ENCODE assay signal across 17 cellular contexts in the genomic region with DNA sequence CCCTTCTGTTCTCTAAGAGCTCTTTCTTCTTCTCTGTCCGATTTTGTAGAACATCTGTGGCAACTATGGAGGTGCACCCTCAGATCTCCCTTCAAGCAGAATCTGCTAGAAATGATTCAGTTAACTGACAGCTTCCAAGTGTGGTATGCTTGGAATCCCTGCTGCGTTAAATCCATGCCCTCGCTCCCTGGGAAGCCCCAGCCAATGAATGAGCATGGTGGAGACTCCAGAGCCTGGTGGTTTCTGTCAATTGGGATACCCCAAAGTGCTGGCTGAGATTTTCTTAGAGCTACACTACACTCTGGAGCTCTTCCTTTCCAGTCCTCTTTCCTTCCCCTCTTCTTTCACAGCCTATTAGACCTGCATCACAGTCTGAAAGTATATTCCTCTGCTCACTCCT.
A peak's percentile ranks its signal among the peaks of the same experiment; 100 is the strongest.
DNase-seq lines count a peak whose midpoint lies in the region; ATAC-seq and TF ChIP-seq lines count a peak whose summit lies in the region.
"Had no signal": no experiment of that assay in that cellular context is flagged by ENCODE, and none has a peak within 500 bp of the region (broad histone marks: within the 10 kb centered on the region; RNA-seq: fewer than 3 reads in every experiment).

No MANE protein-coding gene starts in this region.

- H3K4me2 ChIP-seq in osteoblast (ENCODE audit: insufficient read depth, low read length): no peak overlapping the region

- H3K9me3 ChIP-seq in osteoblast (ENCODE audit: low read depth, low read length): no peaks in the 10 kb centered on the region

- peak; percentile 69 for DNase-seq in EL
- DNase-seq in NCI-H226: peak; percentile 69
- DNase-seq in hepatic stellate cell (ENCODE audit: low spot score): peak; percentile 17
- peak; percentile 53 for DNase-seq in osteoblast (ENCODE audit: insufficient read length, low spot score, missing footprints)
- DNase-seq in HCEC 1CT: no peak
- no peak for DNase-seq in activated effector memory CD4-positive, alpha-beta T cell treated with Interleukin-2 at 50 U/mL for 16 hours
- DNase-seq: activated gamma-delta T cell treated with Interleukin-2 at 50 U/mL for 16 hours, aorta, DMS79, hypothalamus, left colon, NCI-H1417, NCI-H2171, OCI-M1, SHP77 treated with DMSO at 0.1 percent for 48 hours, T-helper 1 cell had no signal

- H3K36me3 ChIP-seq in osteoblast (ENCODE audit: insufficient read depth, low read length): no peaks in the 10 kb centered on the region

- H4K20me1 ChIP-seq in osteoblast (ENCODE audit: insufficient read depth, low read length): no peaks in the 10 kb centered on the region

- peak overlapping the region; percentile 63 for H2AFZ ChIP-seq in osteoblast (ENCODE audit: low read length)

- H3K27me3 ChIP-seq in osteoblast (ENCODE audit: insufficient read depth, low read length): no peaks in the 10 kb centered on the region

- no peak for ATAC-seq in HG02678 (IDR thresholded peaks at IDR 0.05; ENCODE audit: unreplicated experiment)
- ATAC-seq: left colon had no signal

- TF ChIP-seq CTCF in osteoblast (IDR thresholded peaks at IDR 0.05; ENCODE audit: extremely low read depth, low read depth, low read length): no peak

- peaks cover 12% of the 10 kb centered on the region for H3K4me1 ChIP-seq in osteoblast (ENCODE audit: insufficient read depth, low read length)

- no peak overlapping the region for H3K27ac ChIP-seq in osteoblast (ENCODE audit: low read depth, low read length)

- no peak overlapping the region for H3K4me3 ChIP-seq in osteoblast (ENCODE audit: insufficient read depth, low read length)

- no peaks in the 10 kb centered on the region for H3K79me2 ChIP-seq in osteoblast (ENCODE audit: insufficient read depth, low read length)

Comparison
In these comparisons a context has a peak if more than half of its experiments do, and no peak if none do; other contexts are left out.
1. DNase-seq: peak in EL (single experiment), NCI-H226 (single experiment), hepatic stellate cell (single experiment) and osteoblast (single experiment); none in HCEC 1CT (single experiment) and activated effector memory CD4-positive, alpha-beta T cell treated with Interleukin-2 at 50 U/mL for 16 hours (single experiment).